ENCODE assay signal across 8 cellular contexts in genomic region chr12:122965851-122966742, GRCh38. TPM values are rescaled to one million over a fixed set of nuclear protein-coding genes. Genes with fewer than 3 reads are reported as not detected.
DNase-seq lines count a peak whose midpoint lies in the region; ATAC-seq and TF ChIP-seq lines count a peak whose summit lies in the region.

ABCB9 (minus strand) TSS chr12:122966463; CDS start chr12:122960235, 6,228 bp downstream.

- H3K4me1 ChIP-seq in neural progenitor cell (peaks cover 12% of the 10 kb centered on the region), stomach (peaks cover 27 to 67% (median 56%) of the 10 kb centered on the region in 4 donors)

- peak in 1 of 4 donors; percentile 11 for TF ChIP-seq POLR2A in stomach (IDR thresholded peaks at IDR 0.05)

- no peak within 1 kb of the TSS for H3K27ac Mint-ChIP-seq in neural progenitor cell

- TF ChIP-seq CTCF in neural progenitor cell (IDR thresholded peaks at IDR 0.05) (no peak), stomach (IDR thresholded peaks at IDR 0.05) (no peak)

- peaks cover 11% of the 10 kb centered on the region for H3K27me3 Mint-ChIP-seq in neural progenitor cell (ENCODE audit: insufficient read depth, low read depth)

- H3K9ac ChIP-seq in neural progenitor cell, result no peak within 1 kb of the TSS

- no peak for TF ChIP-seq EP300 in stomach (IDR thresholded peaks at IDR 0.05)

- intact Hi-C loops in stomach (cut with DNase I; ENCODE audit: low total_unique reads), result no loop called here

- no peak within 1 kb of the TSS for H2AFZ ChIP-seq in neural progenitor cell (replicated peaks)

- no peaks in the 10 kb centered on the region for H3K9me3 Mint-ChIP-seq in neural progenitor cell

- WGBS in stomach, 5 donors, result 3 to 8% (median 5%) methylated on average over 19 to 55 of the region's 55 CpGs

- peaks cover 19% of the 10 kb centered on the region for H4K20me1 ChIP-seq in neural progenitor cell (ENCODE audit: low read depth)

- peak within 1 kb of the TSS; percentile 77 for H3K4me3 Mint-ChIP-seq in neural progenitor cell

- peak; percentile 47 for ATAC-seq in GM21526 (IDR thresholded peaks at IDR 0.05; ENCODE audit: low FRiP score, unreplicated experiment)

- H3K27ac ChIP-seq in neural progenitor cell (no peak within 1 kb of the TSS), stomach (peak within 1 kb of the TSS; percentile 47 to 70 (median 61))

- H3K79me2 ChIP-seq in neural progenitor cell (ENCODE audit: low read depth), result no peaks in the 10 kb centered on the region

- peaks cover 19% of the 10 kb centered on the region for H3F3A ChIP-seq in neural progenitor cell (ENCODE audit: low read depth)

- no peaks in the 10 kb centered on the region for H3K36me3 Mint-ChIP-seq in neural progenitor cell

- H3K4me3 ChIP-seq in neural progenitor cell (peak within 1 kb of the TSS; percentile 74), stomach (peak within 1 kb of the TSS; percentile 51 to 67 (median 54))

- peak within 1 kb of the TSS; percentile 98 for H3K4me2 ChIP-seq in neural progenitor cell

- H3K36me3 ChIP-seq in neural progenitor cell (no peaks in the 10 kb centered on the region), stomach (no peaks in the 10 kb centered on the region)

- peak; percentile 89 for DNase-seq in CMK (ENCODE audit: low read depth)
- peak; percentile 96 for DNase-seq in LoVo (ENCODE audit: low spot score)
- peak; percentile 91 for DNase-seq in SIG-M5 treated with dmso at 0.1 percent for 504 hours (lab: John Stamatoyannopoulos, UW; ENCODE audit: unreplicated experiment)
- peak; percentile 90 for DNase-seq in activated gamma-delta T cell treated with anti-CD3 and anti-CD28 coated beads, Interleukin-2, amount 50 U/mL, for 16 hours (ENCODE audit: low read depth)
- DNase-seq in foreskin melanocyte, result peak; percentile 77
- DNase-seq in neural progenitor cell (ENCODE audit: low spot score), result peak; percentile 98
- peak; percentile 97 for DNase-seq in stomach

- H3K27me3 ChIP-seq in neural progenitor cell (no peaks in the 10 kb centered on the region), stomach (no peaks in the 10 kb centered on the region)

- H3K9me3 ChIP-seq in neural progenitor cell (ENCODE audit: low read depth), result no peaks in the 10 kb centered on the region
- H3K9me3 ChIP-seq in stomach, result no peaks in the 10 kb centered on the region

- H3K4me1 Mint-ChIP-seq in neural progenitor cell, result peaks cover 14% of the 10 kb centered on the region

RNA-seq across cellular contexts. Expression of gene ABCB9, which starts in this region (rescaled TPM):
- total RNA-seq in neural progenitor cell (ENCODE audit: low replicate concordance) (1.9 and 5.3 TPM in 2 replicates), stomach (10 to 100 TPM in 1 of 5 donors, 1 to 10 TPM in 3, not detected in 1; 1.6 to 29.5 (median 3.6) TPM)
- 1 to 10 TPM; 1.2 to 2.5 (median 1.9) TPM for polyA plus RNA-seq in stomach
